Comparison of ENCODE assay signal across 33 cellular contexts in genomic region chr11:118885319-118885718, GRCh38. TPM values are rescaled to one million over a fixed set of nuclear protein-coding genes. Genes with fewer than 3 reads are reported as not detected.
DNase-seq lines count a peak whose midpoint lies in the region; ATAC-seq and TF ChIP-seq lines count a peak whose summit lies in the region.
"Had no signal": no experiment of that assay in that cellular context is flagged by ENCODE, and none has a peak within 500 bp of the region (broad histone marks: within the 10 kb centered on the region; RNA-seq: fewer than 3 reads in every experiment).

No MANE protein-coding gene starts in this region.

- H3K9me3 ChIP-seq in DOHH2 (ENCODE audit: control insufficient read depth, insufficient read depth, low read length) = no peaks in the 10 kb centered on the region
- no peaks in the 10 kb centered on the region for H3K9me3 ChIP-seq in spleen
- H3K9me3 ChIP-seq: heart right ventricle, transverse colon had no signal

- H3K27me3 Mint-ChIP-seq in activated CD4-positive, alpha-beta memory T cell treated with anti-CD3 and anti-CD28 coated beads for 36 hours = no peaks in the 10 kb centered on the region
- H3K27me3 Mint-ChIP-seq in activated CD4-positive, alpha-beta memory T cell treated with anti-CD3 and anti-CD28 coated beads, Interleukin-2, amount 10 ng/mL, durations not matched to agents 7 days and 5 days = peaks cover 17% of the 10 kb centered on the region
- H3K27me3 Mint-ChIP-seq in central memory CD8-positive, alpha-beta T cell = no peaks in the 10 kb centered on the region
- H3K27me3 Mint-ChIP-seq: naive thymus-derived CD8-positive, alpha-beta T cell had no signal

- H3K4me1 Mint-ChIP-seq in activated CD4-positive, alpha-beta memory T cell treated with anti-CD3 and anti-CD28 coated beads for 36 hours (ENCODE audit: low read depth) = peaks cover 84% of the 10 kb centered on the region
- H3K4me1 Mint-ChIP-seq in activated CD4-positive, alpha-beta memory T cell treated with anti-CD3 and anti-CD28 coated beads, Interleukin-2, amount 10 ng/mL, durations not matched to agents 7 days and 5 days = peaks cover 45% of the 10 kb centered on the region
- H3K4me1 Mint-ChIP-seq in central memory CD8-positive, alpha-beta T cell = peaks cover 83% of the 10 kb centered on the region

- intact Hi-C loops in activated CD4-positive, alpha-beta memory T cell treated with anti-CD3 and anti-CD28 coated beads for 36 hours (cut with micrococcal nuclease) = no loop called here
- intact Hi-C loops in spleen (cut with DNase I; ENCODE audit: low total_unique reads) = no loop called here

- H3K27me3 ChIP-seq in DOHH2 (ENCODE audit: control insufficient read depth, low read length) (no peaks in the 10 kb centered on the region), spleen (replicated peaks in 1 of 7) (no peaks in the 10 kb centered on the region)
- H3K27me3 ChIP-seq: heart right ventricle, transverse colon had no signal

- POLR2A ChIA-PET in activated CD4-positive, alpha-beta memory T cell treated with anti-CD3 and anti-CD28 coated beads for 36 hours (lab: Charles Lee) = interaction anchor here (1.2 to 2.6 kb wide), 6 partner anchors 8 to 313 kb away, joined by 3 to 19 read pairs (median 4); partner anchors contain the start of gene ARCN1
- POLR2A ChIA-PET in activated CD4-positive, alpha-beta memory T cell treated with anti-CD3 and anti-CD28 coated beads, Interleukin-2, amount 10 ng/mL, durations not matched to agents 7 days and 5 days (lab: Charles Lee) = no interaction called here

- H4K20me1 ChIP-seq in DOHH2 (ENCODE audit: control insufficient read depth, insufficient read depth, low read depth, low read length) = peaks cover 23% of the 10 kb centered on the region; the same call in 1 of the 2 replicates

- peak overlapping the region; percentile 85 for H3K4me3 Mint-ChIP-seq in activated CD4-positive, alpha-beta memory T cell treated with anti-CD3 and anti-CD28 coated beads for 36 hours
- H3K4me3 Mint-ChIP-seq in activated CD4-positive, alpha-beta memory T cell treated with anti-CD3 and anti-CD28 coated beads, Interleukin-2, amount 10 ng/mL, durations not matched to agents 7 days and 5 days = no peak overlapping the region
- H3K4me3 Mint-ChIP-seq in central memory CD8-positive, alpha-beta T cell = peak overlapping the region; percentile 89
- H3K4me3 Mint-ChIP-seq: HFFc6 had no signal

- H3K4me3 ChIP-seq in DOHH2 (ENCODE audit: low read length) (peak overlapping the region; percentile 97), spleen (peak overlapping the region; percentile 32 to 73 (median 46))
- H3K4me3 ChIP-seq: dorsolateral prefrontal cortex, heart right ventricle, PC-9, transverse colon had no signal

- peaks cover 79% of the 10 kb centered on the region for H3K79me2 ChIP-seq in DOHH2 (ENCODE audit: control insufficient read depth, low read length)

- H3K9me2 ChIP-seq in DOHH2 (replicated peaks; ENCODE audit: control insufficient read depth, low read length) = no peaks in the 10 kb centered on the region

- DNase-seq in activated CD4-positive, alpha-beta memory T cell treated with anti-CD3 and anti-CD28 coated beads for 36 hours = no peak
- DNase-seq in activated CD4-positive, alpha-beta memory T cell treated with anti-CD3 and anti-CD28 coated beads, Interleukin-2, amount 10 ng/mL, durations not matched to agents 7 days and 5 days = no peak
- DNase-seq in central memory CD8-positive, alpha-beta T cell (ENCODE audit: low spot score in 2 of 2) = no peak
- DNase-seq in spleen (no peak), NCI-H1694 treated with DMSO at 0.1 percent for 48 hours (lab: John Stamatoyannopoulos, UW) (no peak), SW480 (ENCODE audit: low spot score) (no peak)
- DNase-seq: 8988T; activated CD4-positive, alpha-beta T cell treated with anti-CD3 and anti-CD28 coated beads for 4 hours; activated naive CD4-positive, alpha-beta T cell treated with Interleukin-2 at 50 U/mL for 16 hours; aorta; Calu3; central memory CD4-positive, alpha-beta T cell; dorsolateral prefrontal cortex; EL; heart right ventricle; HFFc6; left colon; mesenchymal stem cell; NCI-H1048; NCI-H2029; NCI-H345; PC-9; SHP77 treated with DMSO at 0.1 percent for 48 hours; stimulated activated CD4-positive, alpha-beta T cell treated with anti-CD3 and anti-CD28 coated beads, Interleukin-1b, Interleukin-23, amount 100 ng/mL, for 48 hours; stimulated activated naive CD4-positive, alpha-beta T cell; T-helper 1 cell; transverse colon had no signal

- H3K27ac Mint-ChIP-seq in activated CD4-positive, alpha-beta memory T cell treated with anti-CD3 and anti-CD28 coated beads for 36 hours = peak overlapping the region; percentile 99
- no peak overlapping the region for H3K27ac Mint-ChIP-seq in activated CD4-positive, alpha-beta memory T cell treated with anti-CD3 and anti-CD28 coated beads, Interleukin-2, amount 10 ng/mL, durations not matched to agents 7 days and 5 days
- H3K27ac Mint-ChIP-seq in central memory CD8-positive, alpha-beta T cell (ENCODE audit: low read depth) = peak overlapping the region; percentile 88
- H3K27ac Mint-ChIP-seq: HFFc6 had no signal

- H3K4me2 ChIP-seq in DOHH2 (ENCODE audit: low read length) = peak overlapping the region; percentile 99
- H3K4me2 ChIP-seq: PC-9 had no signal

- 68 to 91% (median 78%) methylated on average over 5 to 12 of the region's 12 CpGs for WGBS in spleen, 5 donors

- TF ChIP-seq CTCF in DOHH2 (IDR thresholded peaks at IDR 0.05; ENCODE audit: low read depth, low read length, poor library complexity, severe bottlenecking) (no peak), spleen (IDR thresholded peaks at IDR 0.05 in 8 of 11, conservative IDR thresholded peaks at IDR 0.05 in 3 of 11) (no peak)

- ATAC-seq in central memory CD8-positive, alpha-beta T cell (replicated peaks; ENCODE audit: extremely low read depth, poor library complexity, severe bottlenecking) = no peak
- ATAC-seq in HG03442 (IDR thresholded peaks at IDR 0.05; ENCODE audit: unreplicated experiment) = no peak
- ATAC-seq: heart right ventricle; left colon; naive thymus-derived CD8-positive, alpha-beta T cell had no signal

- CTCF ChIA-PET in activated CD4-positive, alpha-beta memory T cell treated with anti-CD3 and anti-CD28 coated beads for 36 hours (lab: Charles Lee) = interaction anchor here (0.8 to 3.7 kb wide), 4 partner anchors 15 to 195 kb away, joined by 3 to 26 read pairs (median 16); no protein-coding TSS in a partner anchor
- CTCF ChIA-PET in activated CD4-positive, alpha-beta memory T cell treated with anti-CD3 and anti-CD28 coated beads, Interleukin-2, amount 10 ng/mL, durations not matched to agents 7 days and 5 days (lab: Charles Lee) = no interaction called here

- H3K36me3 Mint-ChIP-seq in activated CD4-positive, alpha-beta memory T cell treated with anti-CD3 and anti-CD28 coated beads for 36 hours = peaks cover 68% of the 10 kb centered on the region
- no peaks in the 10 kb centered on the region for H3K36me3 Mint-ChIP-seq in activated CD4-positive, alpha-beta memory T cell treated with anti-CD3 and anti-CD28 coated beads, Interleukin-2, amount 10 ng/mL, durations not matched to agents 7 days and 5 days (ENCODE audit: low read depth)
- H3K36me3 Mint-ChIP-seq in central memory CD8-positive, alpha-beta T cell (ENCODE audit: insufficient read depth) = peaks cover 24% of the 10 kb centered on the region

- H3F3A ChIP-seq in DOHH2 (ENCODE audit: control insufficient read depth, insufficient read depth) = peaks cover 50% of the 10 kb centered on the region

- peaks cover 75% of the 10 kb centered on the region for H3K4me1 ChIP-seq in DOHH2 (ENCODE audit: control insufficient read depth, low read length)
- peaks cover 26 to 78% (median 45%) of the 10 kb centered on the region in 6 donors for H3K4me1 ChIP-seq in spleen

- H3K27ac ChIP-seq in DOHH2 (ENCODE audit: low read depth, low read length) (peak overlapping the region; percentile 99), spleen (peak overlapping the region; percentile 57 to 89 (median 82))
- H3K27ac ChIP-seq: dorsolateral prefrontal cortex, epithelial cell of prostate, heart right ventricle, PC-9 had no signal

- no peak for TF ChIP-seq POLR2A in spleen (IDR thresholded peaks at IDR 0.05)

- no peaks in the 10 kb centered on the region for H3K9me3 Mint-ChIP-seq in activated CD4-positive, alpha-beta memory T cell treated with anti-CD3 and anti-CD28 coated beads for 36 hours
- no peaks in the 10 kb centered on the region for H3K9me3 Mint-ChIP-seq in activated CD4-positive, alpha-beta memory T cell treated with anti-CD3 and anti-CD28 coated beads, Interleukin-2, amount 10 ng/mL, durations not matched to agents 7 days and 5 days
- no peaks in the 10 kb centered on the region for H3K9me3 Mint-ChIP-seq in central memory CD8-positive, alpha-beta T cell
- H3K9me3 Mint-ChIP-seq: HFFc6; naive thymus-derived CD8-positive, alpha-beta T cell had no signal

- H3K36me3 ChIP-seq in DOHH2 (ENCODE audit: control insufficient read depth, low read length) (peaks cover 65% of the 10 kb centered on the region), spleen (peaks cover 0 to 21% (median 0%) of the 10 kb centered on the region in 6 donors)
- H3K36me3 ChIP-seq: heart right ventricle, transverse colon had no signal

RNA-seq across cellular contexts. Expression of gene CXCR5, which starts 1.6 kb away (rescaled TPM):
- total RNA-seq in activated CD4-positive, alpha-beta memory T cell treated with anti-CD3 and anti-CD28 coated beads for 36 hours = 10 to 100 TPM; 28.0 to 28.3 TPM
- total RNA-seq in activated CD4-positive, alpha-beta memory T cell treated with anti-CD3 and anti-CD28 coated beads, Interleukin-2, amount 10 ng/mL, durations not matched to agents 7 days and 5 days = under 1 TPM; 0.83 to 0.86 TPM
- 10 to 100 TPM; 25.0 to 66.6 (median 33.2) TPM for total RNA-seq in spleen
- 10 to 100 TPM; 35.4 to 50.7 (median 39.6) TPM for polyA plus RNA-seq in spleen
- total RNA-seq: Calu3, dorsolateral prefrontal cortex, fibroblast of villous mesenchyme, LHCN-M2, PC-9 had no signal

RNA-seq across cellular contexts. Expression of gene BCL9L, which starts 40.4 kb away (rescaled TPM):
- 10 to 100 TPM; 28.2 to 31.8 TPM for total RNA-seq in activated CD4-positive, alpha-beta memory T cell treated with anti-CD3 and anti-CD28 coated beads for 36 hours
- 10 to 100 TPM; 56.8 to 62.5 TPM for total RNA-seq in activated CD4-positive, alpha-beta memory T cell treated with anti-CD3 and anti-CD28 coated beads, Interleukin-2, amount 10 ng/mL, durations not matched to agents 7 days and 5 days
- total RNA-seq in spleen = 10 to 100 TPM; 19.8 to 58.0 (median 39.0) TPM
- polyA plus RNA-seq in spleen = 10 to 100 TPM in 1 of 3 donors, 1 to 10 TPM in 2; 2.5 to 14.2 (median 2.6) TPM

Comparison
In these comparisons a context has a peak if more than half of its experiments do, and no peak if none do; other contexts are left out.
1. RNA of gene CXCR5, which starts 1.6 kb away (total RNA-seq): 25.0 to 66.6 TPM in spleen and 28.0 to 28.3 TPM in activated CD4-positive, alpha-beta memory T cell treated with anti-CD3 and anti-CD28 coated beads for 36 hours; 0.83 to 0.86 TPM in activated CD4-positive, alpha-beta memory T cell treated with anti-CD3 and anti-CD28 coated beads, Interleukin-2, amount 10 ng/mL, durations not matched to agents 7 days and 5 days; every median in the first group is over 10 times any median in the second.